ENCODE assay signal across 1 cellular context in the genomic region with DNA sequence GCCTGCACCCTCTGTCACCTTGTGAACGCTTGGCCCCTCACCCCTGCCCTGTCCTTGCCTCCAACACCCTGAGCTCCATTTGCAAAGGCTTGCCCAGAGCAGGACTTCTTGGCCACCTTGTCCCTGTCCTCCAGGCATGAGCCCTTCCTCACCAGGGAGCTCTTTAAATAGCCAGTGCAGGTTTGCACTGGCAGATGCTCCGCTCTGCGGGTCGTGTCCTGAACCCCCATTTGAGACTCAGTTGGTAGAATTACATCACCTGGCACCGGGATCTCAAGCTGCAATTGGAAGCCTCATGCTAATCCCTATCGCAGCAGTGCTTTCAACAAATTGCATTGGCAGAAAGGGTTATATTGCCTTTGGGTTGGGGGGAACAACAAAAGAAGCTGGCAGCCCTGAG.
TF ChIP-seq lines count a peak whose summit lies in the region.

No MANE protein-coding gene starts in this region.

TF ChIP-seq in H1, 55 proteins besides CTCF, POLR2A, EP300 and RAD21:
- no peak for TF ChIP-seq TAF1 (IDR thresholded peaks at IDR 0.05; ENCODE audit: low read depth, low read length)
- no peak for TF ChIP-seq RXRA (IDR thresholded peaks at IDR 0.05; ENCODE audit: insufficient read depth, low read depth, low read length)
- no peak for TF ChIP-seq CHD2 (IDR thresholded peaks at IDR 0.05; ENCODE audit: low read length)
- no peak for TF ChIP-seq CEBPB (IDR thresholded peaks at IDR 0.05; ENCODE audit: low read depth, low read length)
- no peak for TF ChIP-seq ASH2L (IDR thresholded peaks at IDR 0.05; ENCODE audit: low read length)
- TF ChIP-seq, protein P1, sequence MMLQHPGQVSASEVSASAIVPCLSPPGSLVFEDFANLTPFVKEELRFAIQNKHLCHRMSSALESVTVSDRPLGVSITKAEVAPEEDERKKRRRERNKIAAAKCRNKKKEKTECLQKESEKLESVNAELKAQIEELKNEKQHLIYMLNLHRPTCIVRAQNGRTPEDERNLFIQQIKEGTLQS (IDR thresholded peaks at IDR 0.05; ENCODE audit: insufficient read depth, low read depth, low read length) = no peak
- no peak for TF ChIP-seq TAF7 (optimal IDR thresholded peaks at IDR 0.05; ENCODE audit: borderline replicate concordance, low read depth, low read length)
- TF ChIP-seq RNF2 (IDR thresholded peaks at IDR 0.05; ENCODE audit: borderline replicate concordance, low read depth, low read length, missing control alignments, poor library complexity, severe bottlenecking) = no peak
- no peak for TF ChIP-seq CBX8 (IDR thresholded peaks at IDR 0.05; ENCODE audit: borderline replicate concordance, low read depth, low read length)
- no peak for TF ChIP-seq SRF (IDR thresholded peaks at IDR 0.05; ENCODE audit: low read depth, low read length)
- no peak for TF ChIP-seq ZNF274 (IDR thresholded peaks at IDR 0.05; ENCODE audit: borderline replicate concordance, extremely low read depth, low read length)
- TF ChIP-seq, protein P2, sequence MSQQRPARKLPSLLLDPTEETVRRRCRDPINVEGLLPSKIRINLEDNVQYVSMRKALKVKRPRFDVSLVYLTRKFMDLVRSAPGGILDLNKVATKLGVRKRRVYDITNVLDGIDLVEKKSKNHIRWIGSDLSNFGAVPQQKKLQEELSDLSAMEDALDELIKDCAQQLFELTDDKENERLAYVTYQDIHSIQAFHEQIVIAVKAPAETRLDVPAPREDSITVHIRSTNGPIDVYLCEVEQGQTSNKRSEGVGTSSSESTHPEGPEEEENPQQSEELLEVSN (IDR thresholded peaks at IDR 0.05) = no peak
